Comparison of ENCODE assay signal across 1 cellular context in genomic region chr5:177454397-177455035, GRCh38.
TF ChIP-seq lines count a peak whose summit lies in the region.

No MANE protein-coding gene starts in this region.

TF ChIP-seq in HepG2, 621 proteins besides CTCF, POLR2A, EP300 and RAD21 (continued from another document and continues in another):
- TF ChIP-seq ZNF256 (CRISPR knock-in tag; conservative IDR thresholded peaks at IDR 0.05): no peak
- TF ChIP-seq HNRNPUL1 (IDR thresholded peaks at IDR 0.05; ENCODE audit: low read depth, low read length): 0 out of 2 replicates have a peak, but pooled peaks have one; percentile 18
- no peak for TF ChIP-seq RFX1 (IDR thresholded peaks at IDR 0.05)
- peak; percentile 41; the same call in 1 of the 2 replicates for TF ChIP-seq ZNF614 (CRISPR knock-in tag; IDR thresholded peaks at IDR 0.05; ENCODE audit: borderline replicate concordance)
- TF ChIP-seq ZHX1 (CRISPR knock-in tag; IDR thresholded peaks at IDR 0.05; ENCODE audit: low read depth): peak; percentile 56; the same call in 1 of the 2 replicates
- TF ChIP-seq ZNF652 (CRISPR knock-in tag; IDR thresholded peaks at IDR 0.05; ENCODE audit: borderline replicate concordance, low read depth): 0 out of 2 replicates have a peak, but pooled peaks have one; percentile 20
- TF ChIP-seq ARID4A (CRISPR knock-in tag; IDR thresholded peaks at IDR 0.05; ENCODE audit: borderline replicate concordance): peak; percentile 45; the same call in 1 of the 2 replicates
- no peak for TF ChIP-seq HHEX (CRISPR knock-in tag; IDR thresholded peaks at IDR 0.05)
- TF ChIP-seq IRX3 (CRISPR knock-in tag; IDR thresholded peaks at IDR 0.05; ENCODE audit: borderline replicate concordance, low read depth): no peak
- TF ChIP-seq ZNF142 (CRISPR knock-in tag; IDR thresholded peaks at IDR 0.05): 0 out of 2 replicates have a peak, but pooled peaks have one; percentile 22
- no peak for TF ChIP-seq AFF4 (CRISPR knock-in tag; IDR thresholded peaks at IDR 0.05)
- TF ChIP-seq E2F2 (CRISPR knock-in tag; IDR thresholded peaks at IDR 0.05; ENCODE audit: borderline replicate concordance): no peak
- TF ChIP-seq ZNF839 (CRISPR knock-in tag; IDR thresholded peaks at IDR 0.05; ENCODE audit: borderline replicate concordance): no peak
- TF ChIP-seq MAFG (CRISPR knock-in tag; IDR thresholded peaks at IDR 0.05): no peak
- no peak for TF ChIP-seq THRA (CRISPR knock-in tag; IDR thresholded peaks at IDR 0.05; ENCODE audit: borderline replicate concordance)
- TF ChIP-seq HMG20A (CRISPR knock-in tag; IDR thresholded peaks at IDR 0.05; ENCODE audit: borderline replicate concordance): no peak
- TF ChIP-seq NBN (conservative IDR thresholded peaks at IDR 0.05): no peak
- 0 out of 2 replicates have a peak, but pooled peaks have one; percentile 24 for TF ChIP-seq ZNF331 (CRISPR knock-in tag; IDR thresholded peaks at IDR 0.05)
- TF ChIP-seq MYPOP (CRISPR knock-in tag; IDR thresholded peaks at IDR 0.05): peak; percentile 78
- TF ChIP-seq XRCC5 (optimal IDR thresholded peaks at IDR 0.05; ENCODE audit: low read length): peak; percentile 96
- no peak for TF ChIP-seq ETS1 (CRISPR knock-in tag; IDR thresholded peaks at IDR 0.05)
- peak; percentile 40 for TF ChIP-seq KMT2A (CRISPR knock-in tag; IDR thresholded peaks at IDR 0.05)
- TF ChIP-seq ZKSCAN8 (CRISPR knock-in tag; IDR thresholded peaks at IDR 0.05; ENCODE audit: borderline replicate concordance): no peak
- TF ChIP-seq ZNF574 (CRISPR knock-in tag; IDR thresholded peaks at IDR 0.05): peak; percentile 57; the same call in 1 of the 2 replicates
